ENCODE assay signal across 2 cellular contexts in the genomic region with DNA sequence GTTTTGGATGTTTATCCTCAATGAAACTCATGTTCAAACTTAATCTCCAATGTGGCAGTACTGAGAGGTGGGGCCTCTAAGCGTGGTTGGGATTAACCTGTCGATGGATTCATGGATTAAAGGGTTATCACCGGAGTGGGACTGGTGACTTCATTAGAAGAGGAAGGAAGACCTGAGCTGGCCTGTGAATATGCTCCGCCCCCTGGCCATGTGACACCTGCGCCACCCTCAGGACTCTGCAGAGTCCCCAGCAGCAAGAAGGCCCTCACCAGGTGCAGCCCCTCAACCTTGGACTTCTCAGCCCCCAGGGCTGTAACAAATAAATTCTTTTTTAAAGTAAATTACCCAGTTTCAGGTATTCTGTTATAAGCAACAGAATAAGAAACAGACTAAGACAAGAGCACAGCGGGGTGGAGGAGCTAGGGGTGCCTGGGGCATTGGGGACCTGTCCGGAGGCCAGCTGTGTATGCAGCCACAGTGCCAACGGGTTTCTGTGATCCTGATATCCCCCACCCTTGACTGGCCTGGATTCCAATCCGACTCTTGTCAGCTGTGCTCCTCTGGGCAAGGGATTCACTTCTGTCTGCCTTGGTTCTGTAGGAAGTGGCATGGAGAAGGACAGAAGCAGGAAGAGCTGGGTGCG.
TF ChIP-seq lines count a peak whose summit lies in the region.

No MANE protein-coding gene starts in this region.

TF ChIP-seq in Ishikawa, 13 proteins besides CTCF, POLR2A, EP300 and RAD21:
- TF ChIP-seq, protein P1, sequence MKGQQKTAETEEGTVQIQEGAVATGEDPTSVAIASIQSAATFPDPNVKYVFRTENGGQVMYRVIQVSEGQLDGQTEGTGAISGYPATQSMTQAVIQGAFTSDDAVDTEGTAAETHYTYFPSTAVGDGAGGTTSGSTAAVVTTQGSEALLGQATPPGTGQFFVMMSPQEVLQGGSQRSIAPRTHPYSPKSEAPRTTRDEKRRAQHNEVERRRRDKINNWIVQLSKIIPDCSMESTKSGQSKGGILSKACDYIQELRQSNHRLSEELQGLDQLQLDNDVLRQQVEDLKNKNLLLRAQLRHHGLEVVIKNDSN (IDR thresholded peaks at IDR 0.05): peak; percentile 50
- TF ChIP-seq CREB1 (IDR thresholded peaks at IDR 0.05; ENCODE audit: low read depth): no peak

TF ChIP-seq in K562, 482 proteins besides CTCF, POLR2A, EP300 and RAD21:
- TF ChIP-seq POLR3G (IDR thresholded peaks at IDR 0.05; ENCODE audit: extremely low read depth, insufficient read length, insufficient replicate concordance) (no peak), SAFB (IDR thresholded peaks at IDR 0.05; ENCODE audit: borderline replicate concordance, low read depth, low read length) (no peak), BHLHE40 (IDR thresholded peaks at IDR 0.05; ENCODE audit: low read length) (no peak), SUPT5H (IDR thresholded peaks at IDR 0.05) (no peak), SP1 (CRISPR knock-in tag; IDR thresholded peaks at IDR 0.05) (no peak), RAD51 (IDR thresholded peaks at IDR 0.05; ENCODE audit: borderline replicate concordance, low read depth) (peak; percentile 27; the same call in 1 of the 2 replicates), ZNF24 (IDR thresholded peaks at IDR 0.05) (no peak)
- TF ChIP-seq, protein P2, sequence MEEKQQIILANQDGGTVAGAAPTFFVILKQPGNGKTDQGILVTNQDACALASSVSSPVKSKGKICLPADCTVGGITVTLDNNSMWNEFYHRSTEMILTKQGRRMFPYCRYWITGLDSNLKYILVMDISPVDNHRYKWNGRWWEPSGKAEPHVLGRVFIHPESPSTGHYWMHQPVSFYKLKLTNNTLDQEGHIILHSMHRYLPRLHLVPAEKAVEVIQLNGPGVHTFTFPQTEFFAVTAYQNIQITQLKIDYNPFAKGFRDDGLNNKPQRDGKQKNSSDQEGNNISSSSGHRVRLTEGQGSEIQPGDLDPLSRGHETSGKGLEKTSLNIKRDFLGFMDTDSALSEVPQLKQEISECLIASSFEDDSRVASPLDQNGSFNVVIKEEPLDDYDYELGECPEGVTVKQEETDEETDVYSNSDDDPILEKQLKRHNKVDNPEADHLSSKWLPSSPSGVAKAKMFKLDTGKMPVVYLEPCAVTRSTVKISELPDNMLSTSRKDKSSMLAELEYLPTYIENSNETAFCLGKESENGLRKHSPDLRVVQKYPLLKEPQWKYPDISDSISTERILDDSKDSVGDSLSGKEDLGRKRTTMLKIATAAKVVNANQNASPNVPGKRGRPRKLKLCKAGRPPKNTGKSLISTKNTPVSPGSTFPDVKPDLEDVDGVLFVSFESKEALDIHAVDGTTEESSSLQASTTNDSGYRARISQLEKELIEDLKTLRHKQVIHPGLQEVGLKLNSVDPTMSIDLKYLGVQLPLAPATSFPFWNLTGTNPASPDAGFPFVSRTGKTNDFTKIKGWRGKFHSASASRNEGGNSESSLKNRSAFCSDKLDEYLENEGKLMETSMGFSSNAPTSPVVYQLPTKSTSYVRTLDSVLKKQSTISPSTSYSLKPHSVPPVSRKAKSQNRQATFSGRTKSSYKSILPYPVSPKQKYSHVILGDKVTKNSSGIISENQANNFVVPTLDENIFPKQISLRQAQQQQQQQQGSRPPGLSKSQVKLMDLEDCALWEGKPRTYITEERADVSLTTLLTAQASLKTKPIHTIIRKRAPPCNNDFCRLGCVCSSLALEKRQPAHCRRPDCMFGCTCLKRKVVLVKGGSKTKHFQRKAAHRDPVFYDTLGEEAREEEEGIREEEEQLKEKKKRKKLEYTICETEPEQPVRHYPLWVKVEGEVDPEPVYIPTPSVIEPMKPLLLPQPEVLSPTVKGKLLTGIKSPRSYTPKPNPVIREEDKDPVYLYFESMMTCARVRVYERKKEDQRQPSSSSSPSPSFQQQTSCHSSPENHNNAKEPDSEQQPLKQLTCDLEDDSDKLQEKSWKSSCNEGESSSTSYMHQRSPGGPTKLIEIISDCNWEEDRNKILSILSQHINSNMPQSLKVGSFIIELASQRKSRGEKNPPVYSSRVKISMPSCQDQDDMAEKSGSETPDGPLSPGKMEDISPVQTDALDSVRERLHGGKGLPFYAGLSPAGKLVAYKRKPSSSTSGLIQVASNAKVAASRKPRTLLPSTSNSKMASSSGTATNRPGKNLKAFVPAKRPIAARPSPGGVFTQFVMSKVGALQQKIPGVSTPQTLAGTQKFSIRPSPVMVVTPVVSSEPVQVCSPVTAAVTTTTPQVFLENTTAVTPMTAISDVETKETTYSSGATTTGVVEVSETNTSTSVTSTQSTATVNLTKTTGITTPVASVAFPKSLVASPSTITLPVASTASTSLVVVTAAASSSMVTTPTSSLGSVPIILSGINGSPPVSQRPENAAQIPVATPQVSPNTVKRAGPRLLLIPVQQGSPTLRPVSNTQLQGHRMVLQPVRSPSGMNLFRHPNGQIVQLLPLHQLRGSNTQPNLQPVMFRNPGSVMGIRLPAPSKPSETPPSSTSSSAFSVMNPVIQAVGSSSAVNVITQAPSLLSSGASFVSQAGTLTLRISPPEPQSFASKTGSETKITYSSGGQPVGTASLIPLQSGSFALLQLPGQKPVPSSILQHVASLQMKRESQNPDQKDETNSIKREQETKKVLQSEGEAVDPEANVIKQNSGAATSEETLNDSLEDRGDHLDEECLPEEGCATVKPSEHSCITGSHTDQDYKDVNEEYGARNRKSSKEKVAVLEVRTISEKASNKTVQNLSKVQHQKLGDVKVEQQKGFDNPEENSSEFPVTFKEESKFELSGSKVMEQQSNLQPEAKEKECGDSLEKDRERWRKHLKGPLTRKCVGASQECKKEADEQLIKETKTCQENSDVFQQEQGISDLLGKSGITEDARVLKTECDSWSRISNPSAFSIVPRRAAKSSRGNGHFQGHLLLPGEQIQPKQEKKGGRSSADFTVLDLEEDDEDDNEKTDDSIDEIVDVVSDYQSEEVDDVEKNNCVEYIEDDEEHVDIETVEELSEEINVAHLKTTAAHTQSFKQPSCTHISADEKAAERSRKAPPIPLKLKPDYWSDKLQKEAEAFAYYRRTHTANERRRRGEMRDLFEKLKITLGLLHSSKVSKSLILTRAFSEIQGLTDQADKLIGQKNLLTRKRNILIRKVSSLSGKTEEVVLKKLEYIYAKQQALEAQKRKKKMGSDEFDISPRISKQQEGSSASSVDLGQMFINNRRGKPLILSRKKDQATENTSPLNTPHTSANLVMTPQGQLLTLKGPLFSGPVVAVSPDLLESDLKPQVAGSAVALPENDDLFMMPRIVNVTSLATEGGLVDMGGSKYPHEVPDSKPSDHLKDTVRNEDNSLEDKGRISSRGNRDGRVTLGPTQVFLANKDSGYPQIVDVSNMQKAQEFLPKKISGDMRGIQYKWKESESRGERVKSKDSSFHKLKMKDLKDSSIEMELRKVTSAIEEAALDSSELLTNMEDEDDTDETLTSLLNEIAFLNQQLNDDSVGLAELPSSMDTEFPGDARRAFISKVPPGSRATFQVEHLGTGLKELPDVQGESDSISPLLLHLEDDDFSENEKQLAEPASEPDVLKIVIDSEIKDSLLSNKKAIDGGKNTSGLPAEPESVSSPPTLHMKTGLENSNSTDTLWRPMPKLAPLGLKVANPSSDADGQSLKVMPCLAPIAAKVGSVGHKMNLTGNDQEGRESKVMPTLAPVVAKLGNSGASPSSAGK (IDR thresholded peaks at IDR 0.05): no peak
- TF ChIP-seq, protein P3, sequence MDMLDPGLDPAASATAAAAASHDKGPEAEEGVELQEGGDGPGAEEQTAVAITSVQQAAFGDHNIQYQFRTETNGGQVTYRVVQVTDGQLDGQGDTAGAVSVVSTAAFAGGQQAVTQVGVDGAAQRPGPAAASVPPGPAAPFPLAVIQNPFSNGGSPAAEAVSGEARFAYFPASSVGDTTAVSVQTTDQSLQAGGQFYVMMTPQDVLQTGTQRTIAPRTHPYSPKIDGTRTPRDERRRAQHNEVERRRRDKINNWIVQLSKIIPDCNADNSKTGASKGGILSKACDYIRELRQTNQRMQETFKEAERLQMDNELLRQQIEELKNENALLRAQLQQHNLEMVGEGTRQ (CRISPR knock-in tag; IDR thresholded peaks at IDR 0.05): peak; percentile 41
